ENCODE assay signal across 2 cellular contexts in genomic region chr10:19699299-19699698, GRCh38.
TF ChIP-seq lines count a peak whose summit lies in the region.

No MANE protein-coding gene starts in this region.

TF ChIP-seq in GM23338, 12 proteins besides CTCF, POLR2A, EP300 and RAD21 (continued from another document):
- TF ChIP-seq REST (IDR thresholded peaks at IDR 0.05; ENCODE audit: unreplicated experiment) (no peak), ZNF114 (CRISPR knock-in tag; IDR thresholded peaks at IDR 0.05) (no peak), NANOG (IDR thresholded peaks at IDR 0.05; ENCODE audit: borderline replicate concordance) (no peak), EZH2 (IDR thresholded peaks at IDR 0.05; ENCODE audit: low read depth, unreplicated experiment) (no peak)

TF ChIP-seq in WTC11, 78 proteins besides CTCF, POLR2A, EP300 and RAD21 (continued from another document):
- no peak for TF ChIP-seq ZBTB43 (CRISPR knock-in tag; IDR thresholded peaks at IDR 0.05)
- no peak for TF ChIP-seq AFF4 (CRISPR knock-in tag; IDR thresholded peaks at IDR 0.05; ENCODE audit: borderline replicate concordance)
- no peak for TF ChIP-seq FOXJ3 (CRISPR knock-in tag; IDR thresholded peaks at IDR 0.05; ENCODE audit: borderline replicate concordance)
- TF ChIP-seq E2F4 (CRISPR knock-in tag; IDR thresholded peaks at IDR 0.05; ENCODE audit: borderline replicate concordance, low read depth), result no peak
- TF ChIP-seq TP53 (CRISPR knock-in tag; IDR thresholded peaks at IDR 0.05), result no peak
